In the genomic region with DNA sequence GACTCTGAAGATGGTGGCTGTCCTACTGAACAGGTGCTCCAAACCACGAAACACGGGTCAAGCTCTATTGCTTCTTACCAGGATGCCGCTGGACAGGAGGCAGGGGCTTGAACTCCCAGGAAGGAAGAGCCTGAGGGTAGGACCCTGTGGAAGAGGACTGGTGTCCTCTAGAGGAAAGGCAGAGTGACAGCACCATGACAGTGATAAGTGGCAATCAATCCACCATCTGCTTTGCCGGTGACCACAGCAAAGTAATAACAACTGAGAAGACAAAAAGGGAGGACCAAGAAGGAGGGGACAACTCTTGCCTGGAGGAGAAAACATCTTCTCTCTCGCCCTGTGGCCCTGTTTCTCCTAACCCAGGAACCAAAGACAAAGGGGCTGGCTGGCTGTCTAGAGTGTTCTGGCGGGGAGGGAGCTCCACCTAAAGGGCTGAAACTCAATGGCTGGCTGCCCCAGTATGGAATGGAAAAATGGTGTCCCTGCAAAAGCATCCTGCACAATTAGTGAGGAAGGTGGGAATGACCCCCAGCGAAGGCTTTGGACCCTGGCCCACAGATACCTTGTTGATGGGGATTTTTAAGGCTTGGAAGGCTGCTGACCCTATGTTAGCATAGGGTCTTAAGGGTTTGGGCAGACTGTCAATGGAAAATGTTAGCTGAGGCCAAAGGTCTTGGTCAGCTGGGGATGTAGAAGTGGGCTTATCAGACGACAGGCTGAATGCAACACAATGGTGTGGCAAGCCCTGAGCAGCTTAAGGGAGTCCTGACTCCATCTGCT, we compare ENCODE assay signal across 1 cellular context.
A peak's percentile ranks its signal among the peaks of the same experiment; 100 is the strongest.
TF ChIP-seq lines count a peak whose summit lies in the region.

No MANE protein-coding gene starts in this region.

TF ChIP-seq in HepG2, 621 proteins besides CTCF, POLR2A, EP300 and RAD21 (continued from another document and continues in another):
- TF ChIP-seq, protein P1, sequence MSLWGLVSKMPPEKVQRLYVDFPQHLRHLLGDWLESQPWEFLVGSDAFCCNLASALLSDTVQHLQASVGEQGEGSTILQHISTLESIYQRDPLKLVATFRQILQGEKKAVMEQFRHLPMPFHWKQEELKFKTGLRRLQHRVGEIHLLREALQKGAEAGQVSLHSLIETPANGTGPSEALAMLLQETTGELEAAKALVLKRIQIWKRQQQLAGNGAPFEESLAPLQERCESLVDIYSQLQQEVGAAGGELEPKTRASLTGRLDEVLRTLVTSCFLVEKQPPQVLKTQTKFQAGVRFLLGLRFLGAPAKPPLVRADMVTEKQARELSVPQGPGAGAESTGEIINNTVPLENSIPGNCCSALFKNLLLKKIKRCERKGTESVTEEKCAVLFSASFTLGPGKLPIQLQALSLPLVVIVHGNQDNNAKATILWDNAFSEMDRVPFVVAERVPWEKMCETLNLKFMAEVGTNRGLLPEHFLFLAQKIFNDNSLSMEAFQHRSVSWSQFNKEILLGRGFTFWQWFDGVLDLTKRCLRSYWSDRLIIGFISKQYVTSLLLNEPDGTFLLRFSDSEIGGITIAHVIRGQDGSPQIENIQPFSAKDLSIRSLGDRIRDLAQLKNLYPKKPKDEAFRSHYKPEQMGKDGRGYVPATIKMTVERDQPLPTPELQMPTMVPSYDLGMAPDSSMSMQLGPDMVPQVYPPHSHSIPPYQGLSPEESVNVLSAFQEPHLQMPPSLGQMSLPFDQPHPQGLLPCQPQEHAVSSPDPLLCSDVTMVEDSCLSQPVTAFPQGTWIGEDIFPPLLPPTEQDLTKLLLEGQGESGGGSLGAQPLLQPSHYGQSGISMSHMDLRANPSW (CRISPR knock-in tag; IDR thresholded peaks at IDR 0.05; ENCODE audit: borderline replicate concordance), result peak; percentile 35; the same call in 1 of the 2 replicates
- TF ChIP-seq, protein P2, sequence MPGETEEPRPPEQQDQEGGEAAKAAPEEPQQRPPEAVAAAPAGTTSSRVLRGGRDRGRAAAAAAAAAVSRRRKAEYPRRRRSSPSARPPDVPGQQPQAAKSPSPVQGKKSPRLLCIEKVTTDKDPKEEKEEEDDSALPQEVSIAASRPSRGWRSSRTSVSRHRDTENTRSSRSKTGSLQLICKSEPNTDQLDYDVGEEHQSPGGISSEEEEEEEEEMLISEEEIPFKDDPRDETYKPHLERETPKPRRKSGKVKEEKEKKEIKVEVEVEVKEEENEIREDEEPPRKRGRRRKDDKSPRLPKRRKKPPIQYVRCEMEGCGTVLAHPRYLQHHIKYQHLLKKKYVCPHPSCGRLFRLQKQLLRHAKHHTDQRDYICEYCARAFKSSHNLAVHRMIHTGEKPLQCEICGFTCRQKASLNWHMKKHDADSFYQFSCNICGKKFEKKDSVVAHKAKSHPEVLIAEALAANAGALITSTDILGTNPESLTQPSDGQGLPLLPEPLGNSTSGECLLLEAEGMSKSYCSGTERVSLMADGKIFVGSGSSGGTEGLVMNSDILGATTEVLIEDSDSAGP (CRISPR knock-in tag; IDR thresholded peaks at IDR 0.05; ENCODE audit: borderline replicate concordance), result peak; percentile 90
- TF ChIP-seq ZNF224 (CRISPR knock-in tag; IDR thresholded peaks at IDR 0.05) (0 out of 2 replicates have a peak, but pooled peaks have one; percentile 50), ZNF460 (CRISPR knock-in tag; IDR thresholded peaks at IDR 0.05; ENCODE audit: borderline replicate concordance) (no peak), BCL6 (CRISPR knock-in tag; IDR thresholded peaks at IDR 0.05) (peak; percentile 22; the same call in 1 of the 2 replicates), ZNF33B (CRISPR knock-in tag; IDR thresholded peaks at IDR 0.05) (peak; percentile 85), RFX3 (CRISPR knock-in tag; IDR thresholded peaks at IDR 0.05) (no peak), PAWR (CRISPR knock-in tag; IDR thresholded peaks at IDR 0.05; ENCODE audit: borderline replicate concordance) (no peak; the same call in 1 of the 2 replicates), ZNF317 (CRISPR knock-in tag; IDR thresholded peaks at IDR 0.05) (0 out of 2 replicates have a peak, but pooled peaks have one; percentile 16), RXRA (CRISPR knock-in tag; IDR thresholded peaks at IDR 0.05) (peak; percentile 27; the same call in 1 of the 2 replicates), PPARG (CRISPR knock-in tag; conservative IDR thresholded peaks at IDR 0.05) (no peak), CEBPG (CRISPR knock-in tag; IDR thresholded peaks at IDR 0.05) (peak; percentile 28), ZNF644 (CRISPR knock-in tag; IDR thresholded peaks at IDR 0.05; ENCODE audit: low read depth) (peak; percentile 92), XBP1 (CRISPR knock-in tag; IDR thresholded peaks at IDR 0.05) (no peak), XRCC5 (optimal IDR thresholded peaks at IDR 0.05; ENCODE audit: low read length) (peak; percentile 70), MEF2D (CRISPR knock-in tag; IDR thresholded peaks at IDR 0.05) (peak; percentile 69), KLF16 (CRISPR knock-in tag; IDR thresholded peaks at IDR 0.05) (peak in 1 of 2 experiments; percentile 49; a peak in 2 of 4 replicates)
- TF ChIP-seq, protein P3, sequence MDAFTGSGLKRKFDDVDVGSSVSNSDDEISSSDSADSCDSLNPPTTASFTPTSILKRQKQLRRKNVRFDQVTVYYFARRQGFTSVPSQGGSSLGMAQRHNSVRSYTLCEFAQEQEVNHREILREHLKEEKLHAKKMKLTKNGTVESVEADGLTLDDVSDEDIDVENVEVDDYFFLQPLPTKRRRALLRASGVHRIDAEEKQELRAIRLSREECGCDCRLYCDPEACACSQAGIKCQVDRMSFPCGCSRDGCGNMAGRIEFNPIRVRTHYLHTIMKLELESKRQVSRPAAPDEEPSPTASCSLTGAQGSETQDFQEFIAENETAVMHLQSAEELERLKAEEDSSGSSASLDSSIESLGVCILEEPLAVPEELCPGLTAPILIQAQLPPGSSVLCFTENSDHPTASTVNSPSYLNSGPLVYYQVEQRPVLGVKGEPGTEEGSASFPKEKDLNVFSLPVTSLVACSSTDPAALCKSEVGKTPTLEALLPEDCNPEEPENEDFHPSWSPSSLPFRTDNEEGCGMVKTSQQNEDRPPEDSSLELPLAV (CRISPR knock-in tag; conservative IDR thresholded peaks at IDR 0.05; ENCODE audit: low read depth), result no peak
- TF ChIP-seq, protein P4, sequence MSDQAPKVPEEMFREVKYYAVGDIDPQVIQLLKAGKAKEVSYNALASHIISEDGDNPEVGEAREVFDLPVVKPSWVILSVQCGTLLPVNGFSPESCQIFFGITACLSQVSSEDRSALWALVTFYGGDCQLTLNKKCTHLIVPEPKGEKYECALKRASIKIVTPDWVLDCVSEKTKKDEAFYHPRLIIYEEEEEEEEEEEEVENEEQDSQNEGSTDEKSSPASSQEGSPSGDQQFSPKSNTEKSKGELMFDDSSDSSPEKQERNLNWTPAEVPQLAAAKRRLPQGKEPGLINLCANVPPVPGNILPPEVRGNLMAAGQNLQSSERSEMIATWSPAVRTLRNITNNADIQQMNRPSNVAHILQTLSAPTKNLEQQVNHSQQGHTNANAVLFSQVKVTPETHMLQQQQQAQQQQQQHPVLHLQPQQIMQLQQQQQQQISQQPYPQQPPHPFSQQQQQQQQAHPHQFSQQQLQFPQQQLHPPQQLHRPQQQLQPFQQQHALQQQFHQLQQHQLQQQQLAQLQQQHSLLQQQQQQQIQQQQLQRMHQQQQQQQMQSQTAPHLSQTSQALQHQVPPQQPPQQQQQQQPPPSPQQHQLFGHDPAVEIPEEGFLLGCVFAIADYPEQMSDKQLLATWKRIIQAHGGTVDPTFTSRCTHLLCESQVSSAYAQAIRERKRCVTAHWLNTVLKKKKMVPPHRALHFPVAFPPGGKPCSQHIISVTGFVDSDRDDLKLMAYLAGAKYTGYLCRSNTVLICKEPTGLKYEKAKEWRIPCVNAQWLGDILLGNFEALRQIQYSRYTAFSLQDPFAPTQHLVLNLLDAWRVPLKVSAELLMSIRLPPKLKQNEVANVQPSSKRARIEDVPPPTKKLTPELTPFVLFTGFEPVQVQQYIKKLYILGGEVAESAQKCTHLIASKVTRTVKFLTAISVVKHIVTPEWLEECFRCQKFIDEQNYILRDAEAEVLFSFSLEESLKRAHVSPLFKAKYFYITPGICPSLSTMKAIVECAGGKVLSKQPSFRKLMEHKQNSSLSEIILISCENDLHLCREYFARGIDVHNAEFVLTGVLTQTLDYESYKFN (CRISPR knock-in tag; conservative IDR thresholded peaks at IDR 0.05), result peak; percentile 70
- TF ChIP-seq, protein P5, sequence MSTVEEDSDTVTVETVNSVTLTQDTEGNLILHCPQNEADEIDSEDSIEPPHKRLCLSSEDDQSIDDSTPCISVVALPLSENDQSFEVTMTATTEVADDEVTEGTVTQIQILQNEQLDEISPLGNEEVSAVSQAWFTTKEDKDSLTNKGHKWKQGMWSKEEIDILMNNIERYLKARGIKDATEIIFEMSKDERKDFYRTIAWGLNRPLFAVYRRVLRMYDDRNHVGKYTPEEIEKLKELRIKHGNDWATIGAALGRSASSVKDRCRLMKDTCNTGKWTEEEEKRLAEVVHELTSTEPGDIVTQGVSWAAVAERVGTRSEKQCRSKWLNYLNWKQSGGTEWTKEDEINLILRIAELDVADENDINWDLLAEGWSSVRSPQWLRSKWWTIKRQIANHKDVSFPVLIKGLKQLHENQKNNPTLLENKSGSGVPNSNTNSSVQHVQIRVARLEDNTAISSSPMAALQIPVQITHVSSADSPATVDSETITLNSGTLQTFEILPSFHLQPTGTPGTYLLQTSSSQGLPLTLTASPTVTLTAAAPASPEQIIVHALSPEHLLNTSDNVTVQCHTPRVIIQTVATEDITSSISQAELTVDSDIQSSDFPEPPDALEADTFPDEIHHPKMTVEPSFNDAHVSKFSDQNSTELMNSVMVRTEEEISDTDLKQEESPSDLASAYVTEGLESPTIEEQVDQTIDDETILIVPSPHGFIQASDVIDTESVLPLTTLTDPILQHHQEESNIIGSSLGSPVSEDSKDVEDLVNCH (CRISPR knock-in tag; IDR thresholded peaks at IDR 0.05), result no peak
- TF ChIP-seq, protein P6, sequence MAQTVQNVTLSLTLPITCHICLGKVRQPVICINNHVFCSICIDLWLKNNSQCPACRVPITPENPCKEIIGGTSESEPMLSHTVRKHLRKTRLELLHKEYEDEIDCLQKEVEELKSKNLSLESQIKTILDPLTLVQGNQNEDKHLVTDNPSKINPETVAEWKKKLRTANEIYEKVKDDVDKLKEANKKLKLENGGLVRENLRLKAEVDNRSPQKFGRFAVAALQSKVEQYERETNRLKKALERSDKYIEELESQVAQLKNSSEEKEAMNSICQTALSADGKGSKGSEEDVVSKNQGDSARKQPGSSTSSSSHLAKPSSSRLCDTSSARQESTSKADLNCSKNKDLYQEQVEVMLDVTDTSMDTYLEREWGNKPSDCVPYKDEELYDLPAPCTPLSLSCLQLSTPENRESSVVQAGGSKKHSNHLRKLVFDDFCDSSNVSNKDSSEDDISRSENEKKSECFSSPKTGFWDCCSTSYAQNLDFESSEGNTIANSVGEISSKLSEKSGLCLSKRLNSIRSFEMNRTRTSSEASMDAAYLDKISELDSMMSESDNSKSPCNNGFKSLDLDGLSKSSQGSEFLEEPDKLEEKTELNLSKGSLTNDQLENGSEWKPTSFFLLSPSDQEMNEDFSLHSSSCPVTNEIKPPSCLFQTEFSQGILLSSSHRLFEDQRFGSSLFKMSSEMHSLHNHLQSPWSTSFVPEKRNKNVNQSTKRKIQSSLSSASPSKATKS (CRISPR knock-in tag; IDR thresholded peaks at IDR 0.05), result peak; percentile 91; the same call in 1 of the 2 replicates
- TF ChIP-seq, protein P7, sequence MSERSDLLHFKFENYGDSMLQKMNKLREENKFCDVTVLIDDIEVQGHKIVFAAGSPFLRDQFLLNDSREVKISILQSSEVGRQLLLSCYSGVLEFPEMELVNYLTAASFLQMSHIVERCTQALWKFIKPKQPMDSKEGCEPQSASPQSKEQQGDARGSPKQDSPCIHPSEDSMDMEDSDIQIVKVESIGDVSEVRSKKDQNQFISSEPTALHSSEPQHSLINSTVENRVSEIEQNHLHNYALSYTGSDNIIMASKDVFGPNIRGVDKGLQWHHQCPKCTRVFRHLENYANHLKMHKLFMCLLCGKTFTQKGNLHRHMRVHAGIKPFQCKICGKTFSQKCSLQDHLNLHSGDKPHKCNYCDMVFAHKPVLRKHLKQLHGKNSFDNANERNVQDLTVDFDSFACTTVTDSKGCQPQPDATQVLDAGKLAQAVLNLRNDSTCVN (CRISPR knock-in tag; IDR thresholded peaks at IDR 0.05; ENCODE audit: borderline replicate concordance), result no peak
- TF ChIP-seq, protein P8, sequence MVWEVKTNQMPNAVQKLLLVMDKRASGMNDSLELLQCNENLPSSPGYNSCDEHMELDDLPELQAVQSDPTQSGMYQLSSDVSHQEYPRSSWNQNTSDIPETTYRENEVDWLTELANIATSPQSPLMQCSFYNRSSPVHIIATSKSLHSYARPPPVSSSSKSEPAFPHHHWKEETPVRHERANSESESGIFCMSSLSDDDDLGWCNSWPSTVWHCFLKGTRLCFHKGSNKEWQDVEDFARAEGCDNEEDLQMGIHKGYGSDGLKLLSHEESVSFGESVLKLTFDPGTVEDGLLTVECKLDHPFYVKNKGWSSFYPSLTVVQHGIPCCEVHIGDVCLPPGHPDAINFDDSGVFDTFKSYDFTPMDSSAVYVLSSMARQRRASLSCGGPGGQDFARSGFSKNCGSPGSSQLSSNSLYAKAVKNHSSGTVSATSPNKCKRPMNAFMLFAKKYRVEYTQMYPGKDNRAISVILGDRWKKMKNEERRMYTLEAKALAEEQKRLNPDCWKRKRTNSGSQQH (CRISPR knock-in tag; IDR thresholded peaks at IDR 0.05; ENCODE audit: low read depth), result peak; percentile 69; the same call in 1 of the 2 replicates
- TF ChIP-seq, protein P9, sequence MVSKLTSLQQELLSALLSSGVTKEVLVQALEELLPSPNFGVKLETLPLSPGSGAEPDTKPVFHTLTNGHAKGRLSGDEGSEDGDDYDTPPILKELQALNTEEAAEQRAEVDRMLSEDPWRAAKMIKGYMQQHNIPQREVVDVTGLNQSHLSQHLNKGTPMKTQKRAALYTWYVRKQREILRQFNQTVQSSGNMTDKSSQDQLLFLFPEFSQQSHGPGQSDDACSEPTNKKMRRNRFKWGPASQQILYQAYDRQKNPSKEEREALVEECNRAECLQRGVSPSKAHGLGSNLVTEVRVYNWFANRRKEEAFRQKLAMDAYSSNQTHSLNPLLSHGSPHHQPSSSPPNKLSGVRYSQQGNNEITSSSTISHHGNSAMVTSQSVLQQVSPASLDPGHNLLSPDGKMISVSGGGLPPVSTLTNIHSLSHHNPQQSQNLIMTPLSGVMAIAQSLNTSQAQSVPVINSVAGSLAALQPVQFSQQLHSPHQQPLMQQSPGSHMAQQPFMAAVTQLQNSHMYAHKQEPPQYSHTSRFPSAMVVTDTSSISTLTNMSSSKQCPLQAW (CRISPR knock-in tag; IDR thresholded peaks at IDR 0.05), result peak; percentile 88
- TF ChIP-seq, protein P10, sequence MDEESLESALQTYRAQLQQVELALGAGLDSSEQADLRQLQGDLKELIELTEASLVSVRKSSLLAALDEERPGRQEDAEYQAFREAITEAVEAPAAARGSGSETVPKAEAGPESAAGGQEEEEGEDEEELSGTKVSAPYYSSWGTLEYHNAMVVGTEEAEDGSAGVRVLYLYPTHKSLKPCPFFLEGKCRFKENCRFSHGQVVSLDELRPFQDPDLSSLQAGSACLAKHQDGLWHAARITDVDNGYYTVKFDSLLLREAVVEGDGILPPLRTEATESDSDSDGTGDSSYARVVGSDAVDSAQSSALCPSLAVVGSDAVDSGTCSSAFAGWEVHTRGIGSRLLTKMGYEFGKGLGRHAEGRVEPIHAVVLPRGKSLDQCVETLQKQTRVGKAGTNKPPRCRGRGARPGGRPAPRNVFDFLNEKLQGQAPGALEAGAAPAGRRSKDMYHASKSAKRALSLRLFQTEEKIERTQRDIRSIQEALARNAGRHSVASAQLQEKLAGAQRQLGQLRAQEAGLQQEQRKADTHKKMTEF (CRISPR knock-in tag; IDR thresholded peaks at IDR 0.05), result 0 out of 2 replicates have a peak, but pooled peaks have one; percentile 36
